In genomic region chr10:52951819-52952218, GRCh38 we compare ENCODE assay signal across 7 cellular contexts.
DNase-seq lines count a peak whose midpoint lies in the region; ATAC-seq, FAIRE-seq and TF ChIP-seq lines count a peak whose summit lies in the region.

No MANE protein-coding gene starts in this region.

- no peaks in the 10 kb centered on the region for H3K9me3 ChIP-seq in WERI-Rb-1 (ENCODE audit: severe bottlenecking)

- ATAC-seq in GM21529 (IDR thresholded peaks at IDR 0.05; ENCODE audit: unreplicated experiment): peak; percentile 95
- peak; percentile 96 for ATAC-seq in left lobe of liver

- FAIRE-seq in urothelium cell line (lab: Jason Lieb, UNC): no peak

- H3K27ac ChIP-seq in HL-60 (replicated peaks): no peak overlapping the region
- no peak overlapping the region for H3K27ac ChIP-seq in WERI-Rb-1

- peak; percentile 65 for DNase-seq in GM13977 (ENCODE audit: low spot score)
- peak; percentile 5 to 13 for DNase-seq in HL-60 (ENCODE audit: low read depth in 1 of 2, low spot score in 1 of 2)
- DNase-seq in WERI-Rb-1: peak; percentile 22
- peak; percentile 60 for DNase-seq in left lobe of liver (ENCODE audit: low spot score)
- no peak for DNase-seq in urothelium cell line (ENCODE audit: low spot score)
- DNase-seq in GDM1 (lab: John Stamatoyannopoulos, UW): no peak

- H3K27me3 ChIP-seq in HL-60 (ENCODE audit: insufficient read depth, poor library complexity, severe bottlenecking) (no peaks in the 10 kb centered on the region), WERI-Rb-1 (ENCODE audit: insufficient read depth, low read depth, severe bottlenecking) (no peaks in the 10 kb centered on the region)

- TF ChIP-seq CTCF in GM13977 (IDR thresholded peaks at IDR 0.05; ENCODE audit: extremely low read depth, insufficient read depth, missing control alignments) (peak; percentile 80), HL-60 (IDR thresholded peaks at IDR 0.05; ENCODE audit: insufficient read depth, low read length) (peak; percentile 17), WERI-Rb-1 (IDR thresholded peaks at IDR 0.05; ENCODE audit: low read depth, low read length) (peak; percentile 31; the same call in 1 of the 2 replicates)

- in situ Hi-C loops in GM13977 (cut with MboI; ENCODE audit: low pct_unique_long_range_greater_than_20kb, low sequenced_read_pairs, unreplicated experiment): no loop called here

- no peaks in the 10 kb centered on the region for H3K36me3 ChIP-seq in WERI-Rb-1

- H3K4me3 ChIP-seq in HL-60 (replicated peaks; ENCODE audit: insufficient read depth, low read length): no peak overlapping the region
- no peak overlapping the region for H3K4me3 ChIP-seq in WERI-Rb-1 (ENCODE audit: low read depth, low read length)

Comparison
In these comparisons a context has a peak if more than half of its experiments do, and no peak if none do; other contexts are left out.
1. DNase-seq: peak in GM13977 (single experiment), HL-60 (2 of 2), WERI-Rb-1 (single experiment) and left lobe of liver (single experiment); none in urothelium cell line (single experiment) and GDM1 (single experiment).
2. CTCF ChIP-seq: peak in every context shown above with its lines; median percentile 80 in GM13977; 31 in WERI-Rb-1; 17 in HL-60.